Comparison of ENCODE assay signal across 10 cellular contexts in genomic region chrX:17082831-17083230, GRCh38.
DNase-seq lines count a peak whose midpoint lies in the region; ATAC-seq, FAIRE-seq and TF ChIP-seq lines count a peak whose summit lies in the region.
"Had no signal": no experiment of that assay in that cellular context is flagged by ENCODE, and none has a peak within 500 bp of the region (broad histone marks: within the 10 kb centered on the region; RNA-seq: fewer than 3 reads in every experiment).

No MANE protein-coding gene starts in this region.

- H2AFZ ChIP-seq in OCI-LY3 (ENCODE audit: low read depth, low read length): no peak overlapping the region

- H3K4me2 ChIP-seq in A549 (peak overlapping the region; percentile 45; the same call in 2 of the 3 replicates), OCI-LY3 (ENCODE audit: low read length) (peak overlapping the region; percentile 32)

- H4K20me1 ChIP-seq in OCI-LY3 (ENCODE audit: insufficient read depth, low read length): no peaks in the 10 kb centered on the region

- DNase-seq in A549 (ENCODE audit: low read depth in 1 of 2, low spot score in 1 of 2): peak; percentile 42 to 44
- peak; percentile 7 for DNase-seq in HPDE6-E6E7 (ENCODE audit: extremely low spot score)
- DNase-seq in epithelial cell of proximal tubule (ENCODE audit: low read depth): no peak
- no peak for DNase-seq in effector memory CD4-positive, alpha-beta T cell
- DNase-seq in activated T-cell treated with anti-CD3 and anti-CD28 coated beads, Interleukin-2, amount 50 U/mL, for 1 hour: no peak
- no peak for DNase-seq in nucleus accumbens (lab: John Stamatoyannopoulos, UW)
- DNase-seq: naive B cell, NCI-H1417 treated with DMSO at 0.1 percent for 48 hours had no signal

- TF ChIP-seq EP300 in A549 (IDR thresholded peaks at IDR 0.05): no peak

- H3K9ac ChIP-seq in OCI-LY3 (ENCODE audit: low read length): no peak overlapping the region

- TF ChIP-seq RAD21 in A549 (conservative IDR thresholded peaks at IDR 0.05 in 1 of 2, IDR thresholded peaks at IDR 0.05 in 1 of 2): peak; percentile 31 to 43; a peak in 2 of 5 replicates

- ATAC-seq in A549 (peak; percentile 78 to 85; a peak in 4 of 6 replicates), GM18498 (IDR thresholded peaks at IDR 0.05; ENCODE audit: unreplicated experiment) (no peak)

- 6% methylated on average over 6 of the region's 7 CpGs for WGBS in A549 (ENCODE audit: missing lambda C conversion rate)

- POLR2A ChIA-PET in A549 (lab: Yijun Ruan, JAX): no interaction called here

- CTCF ChIA-PET in A549 (lab: Yijun Ruan, JAX): interaction anchor here (0.6 to 4.2 kb wide), 13 partner anchors 11 to 256 kb away, joined by 3 to 35 read pairs (median 4); no protein-coding TSS in a partner anchor

- TF ChIP-seq CTCF in A549 (IDR thresholded peaks at IDR 0.05) (peak; percentile 36), OCI-LY3 (IDR thresholded peaks at IDR 0.05; ENCODE audit: low read depth, low read length) (peak; percentile 35), epithelial cell of proximal tubule (conservative IDR thresholded peaks at IDR 0.05; ENCODE audit: low read depth, low read length) (peak; percentile 14)

- H3K27ac ChIP-seq in A549 (no peak overlapping the region), OCI-LY3 (ENCODE audit: low read length) (no peak overlapping the region)
- no peak overlapping the region for H3K27ac ChIP-seq in effector memory CD4-positive, alpha-beta T cell (ENCODE audit: insufficient read depth, low read length, poor library complexity, severe bottlenecking)

- no peak for TF ChIP-seq POLR2A in A549 (IDR thresholded peaks at IDR 0.05; ENCODE audit: low read length)

- H3K27me3 ChIP-seq in OCI-LY3 (ENCODE audit: low read depth, low read length): peaks cover 8% of the 10 kb centered on the region; the same call in 1 of the 2 replicates
- H3K27me3 ChIP-seq in effector memory CD4-positive, alpha-beta T cell (replicated peaks; ENCODE audit: control insufficient read depth, insufficient read depth, low read length, poor library complexity, severe bottlenecking): no peaks in the 10 kb centered on the region

- no peaks in the 10 kb centered on the region for H3K36me3 ChIP-seq in OCI-LY3 (replicated peaks; ENCODE audit: low read depth, low read length)
- H3K36me3 ChIP-seq in effector memory CD4-positive, alpha-beta T cell (ENCODE audit: control insufficient read depth, insufficient read depth, low read length): no peaks in the 10 kb centered on the region

- H3K4me1 ChIP-seq in A549 (no peaks in the 10 kb centered on the region), OCI-LY3 (ENCODE audit: low read length) (no peaks in the 10 kb centered on the region)
- H3K4me1 ChIP-seq in effector memory CD4-positive, alpha-beta T cell (ENCODE audit: control insufficient read depth, insufficient read depth, low read length, poor library complexity, severe bottlenecking): no peaks in the 10 kb centered on the region

- H3K9me3 ChIP-seq in A549: no peaks in the 10 kb centered on the region
- H3K9me3 ChIP-seq in OCI-LY3 (ENCODE audit: insufficient read depth, low read length): no peaks in the 10 kb centered on the region
- H3K9me3 ChIP-seq in effector memory CD4-positive, alpha-beta T cell (ENCODE audit: control insufficient read depth, low read length): no peaks in the 10 kb centered on the region

- FAIRE-seq in A549 (lab: Jason Lieb, UNC): peak; percentile 13

- H3K79me2 ChIP-seq in OCI-LY3 (ENCODE audit: low read length): no peaks in the 10 kb centered on the region

- H3K4me3 ChIP-seq in A549: no peak overlapping the region
- no peak overlapping the region for H3K4me3 ChIP-seq in OCI-LY3 (ENCODE audit: low read length)
- no peak overlapping the region for H3K4me3 ChIP-seq in epithelial cell of proximal tubule (ENCODE audit: low read depth, low read length)
- H3K4me3 ChIP-seq in effector memory CD4-positive, alpha-beta T cell (ENCODE audit: insufficient read depth, low read depth, low read length, poor library complexity, severe bottlenecking): no peak overlapping the region

TF ChIP-seq in A549, 52 proteins besides CTCF, POLR2A, EP300 and RAD21:
- TF ChIP-seq E2F6 (IDR thresholded peaks at IDR 0.05; ENCODE audit: borderline replicate concordance, low read depth): no peak
- no peak for TF ChIP-seq SMC3 (IDR thresholded peaks at IDR 0.05)
- TF ChIP-seq KDM5A (IDR thresholded peaks at IDR 0.05): no peak
- no peak for TF ChIP-seq ELK1 (IDR thresholded peaks at IDR 0.05; ENCODE audit: low read depth, low read length)
- no peak for TF ChIP-seq BHLHE40 (IDR thresholded peaks at IDR 0.05; ENCODE audit: low read depth, low read length)
- no peak for TF ChIP-seq NR3C1 (IDR thresholded peaks at IDR 0.05)
- no peak for TF ChIP-seq GATA3 (IDR thresholded peaks at IDR 0.05; ENCODE audit: borderline replicate concordance)
- TF ChIP-seq REST (IDR thresholded peaks at IDR 0.05): no peak
- no peak for TF ChIP-seq ZFP36 (IDR thresholded peaks at IDR 0.05; ENCODE audit: borderline replicate concordance, partially characterized antibody)
- no peak for TF ChIP-seq PHF8 (IDR thresholded peaks at IDR 0.05; ENCODE audit: borderline replicate concordance, low read depth)
- TF ChIP-seq CHD2 (IDR thresholded peaks at IDR 0.05; ENCODE audit: low read length, partially characterized antibody): no peak
- TF ChIP-seq JUN (IDR thresholded peaks at IDR 0.05): no peak
- TF ChIP-seq RFX5 (IDR thresholded peaks at IDR 0.05): no peak
- TF ChIP-seq MAZ (IDR thresholded peaks at IDR 0.05; ENCODE audit: borderline replicate concordance, low read depth, low read length): no peak
- no peak for TF ChIP-seq CBX2 (IDR thresholded peaks at IDR 0.05; ENCODE audit: borderline replicate concordance, low read depth)
- TF ChIP-seq CEBPB (IDR thresholded peaks at IDR 0.05): no peak
- TF ChIP-seq ZC3H11A (IDR thresholded peaks at IDR 0.05): no peak
- no peak for TF ChIP-seq HOXA7 (CRISPR knock-in tag; IDR thresholded peaks at IDR 0.05)
TF ChIP-seq in A549: peak in this region for 0.

Comparison
In these comparisons a context has a peak if more than half of its experiments do, and no peak if none do; other contexts are left out.
1. DNase-seq: peak in A549 (2 of 2) and HPDE6-E6E7 (single experiment); none in epithelial cell of proximal tubule (single experiment), effector memory CD4-positive, alpha-beta T cell (0 of 3), activated T-cell treated with anti-CD3 and anti-CD28 coated beads, Interleukin-2, amount 50 U/mL, for 1 hour (single experiment) and nucleus accumbens (0 of 56).
2. Peak in every context shown above with its lines, with median percentiles within 50 percentile points of each other: CTCF ChIP-seq.